16 cellular contexts compared by ENCODE assay signal in genomic region chr14:69690042-69690441, GRCh38.
A peak's percentile ranks its signal among the peaks of the same experiment; 100 is the strongest.
DNase-seq lines count a peak whose midpoint lies in the region; ATAC-seq and TF ChIP-seq lines count a peak whose summit lies in the region.
"Had no signal": no experiment of that assay in that cellular context is flagged by ENCODE, and none has a peak within 500 bp of the region (broad histone marks: within the 10 kb centered on the region; RNA-seq: fewer than 3 reads in every experiment).

No MANE protein-coding gene starts in this region.

- ATAC-seq in natural killer cell, result no peak
- no peak for ATAC-seq in natural killer cell treated with Interleukin-12 subunit alpha and Interleukin-12 subunit beta and Interleukin-15 and Interleukin-18, amount 100 ng/mL, for 72 hours
- ATAC-seq in GM21528 (IDR thresholded peaks at IDR 0.05; ENCODE audit: low FRiP score, unreplicated experiment), result no peak
- ATAC-seq: Right ventricle myocardium inferior had no signal

- POLR2A ChIA-PET in activated CD4-positive, alpha-beta T cell treated with anti-CD3 and anti-CD28 coated beads, Interleukin-2, amount 10 ng/mL, durations not matched to agents 7 days and 5 days (lab: Charles Lee), result no interaction called here

- no peaks in the 10 kb centered on the region for H3K27me3 ChIP-seq in neural progenitor cell

- DNase-seq in activated CD4-positive, alpha-beta T cell treated with anti-CD3 and anti-CD28 coated beads, Interleukin-2, amount 10 ng/mL, durations not matched to agents 24 days and 14 days, result no peak
- DNase-seq in activated CD4-positive, alpha-beta T cell treated with anti-CD3 and anti-CD28 coated beads, Interleukin-2, amount 10 ng/mL, durations not matched to agents 7 days and 5 days, result no peak
- DNase-seq in natural killer cell (no peak), neural progenitor cell (ENCODE audit: low spot score) (peak; percentile 40), medulla oblongata (ENCODE audit: extremely low spot score) (no peak), dermis blood vessel endothelial cell (no peak)
- no peak for DNase-seq in natural killer cell treated with Interleukin-12 subunit alpha and Interleukin-12 subunit beta and Interleukin-15 and Interleukin-18, amount 100 ng/mL, for 72 hours (ENCODE audit: low spot score)
- DNase-seq: Caco-2, DMS53, NCI-H1930, NCI-H2171, NCI-H446 treated with DMSO at 0.1 percent for 48 hours, NCI-H748 treated with DMSO at 0.1 percent for 48 hours had no signal

- H3K4me1 ChIP-seq in neural progenitor cell, result peaks cover 72% of the 10 kb centered on the region

- H3K36me3 ChIP-seq in neural progenitor cell, result no peaks in the 10 kb centered on the region

- H3K36me3 Mint-ChIP-seq in activated CD4-positive, alpha-beta T cell treated with anti-CD3 and anti-CD28 coated beads, Interleukin-2, amount 10 ng/mL, durations not matched to agents 24 days and 14 days (ENCODE audit: low read depth), result peaks cover 36% of the 10 kb centered on the region
- H3K36me3 Mint-ChIP-seq in activated CD4-positive, alpha-beta T cell treated with anti-CD3 and anti-CD28 coated beads, Interleukin-2, amount 10 ng/mL, durations not matched to agents 7 days and 5 days (ENCODE audit: low read depth), result peaks cover 16% of the 10 kb centered on the region
- H3K36me3 Mint-ChIP-seq in natural killer cell (no peaks in the 10 kb centered on the region), neural progenitor cell (peaks cover 2% of the 10 kb centered on the region)
- no peaks in the 10 kb centered on the region for H3K36me3 Mint-ChIP-seq in natural killer cell treated with Interleukin-12 subunit alpha and Interleukin-12 subunit beta and Interleukin-15 and Interleukin-18, amount 100 ng/mL, for 72 hours

- no peak overlapping the region for H3K4me2 ChIP-seq in neural progenitor cell

- no peak overlapping the region for H2AFZ ChIP-seq in neural progenitor cell (replicated peaks)

- no peak overlapping the region for H3K9ac ChIP-seq in neural progenitor cell

- TF ChIP-seq CTCF in natural killer cell (IDR thresholded peaks at IDR 0.05) (no peak), neural progenitor cell (IDR thresholded peaks at IDR 0.05) (no peak)

- no peaks in the 10 kb centered on the region for H3K9me3 Mint-ChIP-seq in activated CD4-positive, alpha-beta T cell treated with anti-CD3 and anti-CD28 coated beads, Interleukin-2, amount 10 ng/mL, durations not matched to agents 24 days and 14 days
- H3K9me3 Mint-ChIP-seq in activated CD4-positive, alpha-beta T cell treated with anti-CD3 and anti-CD28 coated beads, Interleukin-2, amount 10 ng/mL, durations not matched to agents 7 days and 5 days, result no peaks in the 10 kb centered on the region
- H3K9me3 Mint-ChIP-seq in natural killer cell (no peaks in the 10 kb centered on the region), neural progenitor cell (no peaks in the 10 kb centered on the region)
- no peaks in the 10 kb centered on the region for H3K9me3 Mint-ChIP-seq in natural killer cell treated with Interleukin-12 subunit alpha and Interleukin-12 subunit beta and Interleukin-15 and Interleukin-18, amount 100 ng/mL, for 72 hours

- H3F3A ChIP-seq in neural progenitor cell (ENCODE audit: low read depth), result peaks cover 40% of the 10 kb centered on the region

- H3K4me1 Mint-ChIP-seq in activated CD4-positive, alpha-beta T cell treated with anti-CD3 and anti-CD28 coated beads, Interleukin-2, amount 10 ng/mL, durations not matched to agents 24 days and 14 days, result peaks cover 63% of the 10 kb centered on the region
- peaks cover 67% of the 10 kb centered on the region for H3K4me1 Mint-ChIP-seq in activated CD4-positive, alpha-beta T cell treated with anti-CD3 and anti-CD28 coated beads, Interleukin-2, amount 10 ng/mL, durations not matched to agents 7 days and 5 days
- H3K4me1 Mint-ChIP-seq in natural killer cell (peaks cover 73 to 76% of the 10 kb centered on the region in 2 donors), neural progenitor cell (peaks cover 45% of the 10 kb centered on the region)
- peaks cover 52 to 68% of the 10 kb centered on the region in 2 donors for H3K4me1 Mint-ChIP-seq in natural killer cell treated with Interleukin-12 subunit alpha and Interleukin-12 subunit beta and Interleukin-15 and Interleukin-18, amount 100 ng/mL, for 72 hours (ENCODE audit: low read depth in 2 of 2)

- no peaks in the 10 kb centered on the region for H3K9me3 ChIP-seq in neural progenitor cell (ENCODE audit: low read depth)
- H3K9me3 ChIP-seq: Caco-2 had no signal

- no peak overlapping the region for H3K4me3 ChIP-seq in neural progenitor cell

- intact Hi-C loops in activated CD4-positive, alpha-beta T cell treated with anti-CD3 and anti-CD28 coated beads, Interleukin-2, amount 10 ng/mL, durations not matched to agents 24 days and 14 days (cut with micrococcal nuclease), result no loop called here
- intact Hi-C loops in natural killer cell (cut with micrococcal nuclease), result no loop called here

- peak overlapping the region; percentile 56 for H3K27ac ChIP-seq in neural progenitor cell

- no peak overlapping the region for H3K4me3 Mint-ChIP-seq in activated CD4-positive, alpha-beta T cell treated with anti-CD3 and anti-CD28 coated beads, Interleukin-2, amount 10 ng/mL, durations not matched to agents 24 days and 14 days
- no peak overlapping the region for H3K4me3 Mint-ChIP-seq in activated CD4-positive, alpha-beta T cell treated with anti-CD3 and anti-CD28 coated beads, Interleukin-2, amount 10 ng/mL, durations not matched to agents 7 days and 5 days
- no peak overlapping the region for H3K4me3 Mint-ChIP-seq in natural killer cell
- no peak overlapping the region for H3K4me3 Mint-ChIP-seq in natural killer cell treated with Interleukin-12 subunit alpha and Interleukin-12 subunit beta and Interleukin-15 and Interleukin-18, amount 100 ng/mL, for 72 hours
- H3K4me3 Mint-ChIP-seq in neural progenitor cell, result no peak overlapping the region
- H3K4me3 Mint-ChIP-seq: CD14-positive monocyte had no signal

- no peaks in the 10 kb centered on the region for H3K79me2 ChIP-seq in neural progenitor cell (ENCODE audit: low read depth)

- H3K27me3 Mint-ChIP-seq in activated CD4-positive, alpha-beta T cell treated with anti-CD3 and anti-CD28 coated beads, Interleukin-2, amount 10 ng/mL, durations not matched to agents 24 days and 14 days, result no peaks in the 10 kb centered on the region
- no peaks in the 10 kb centered on the region for H3K27me3 Mint-ChIP-seq in activated CD4-positive, alpha-beta T cell treated with anti-CD3 and anti-CD28 coated beads, Interleukin-2, amount 10 ng/mL, durations not matched to agents 7 days and 5 days
- H3K27me3 Mint-ChIP-seq in natural killer cell (ENCODE audit: low read depth in 2 of 2) (no peaks in the 10 kb centered on the region), neural progenitor cell (ENCODE audit: insufficient read depth, low read depth) (peaks cover 6% of the 10 kb centered on the region)
- H3K27me3 Mint-ChIP-seq in natural killer cell treated with Interleukin-12 subunit alpha and Interleukin-12 subunit beta and Interleukin-15 and Interleukin-18, amount 100 ng/mL, for 72 hours, result no peaks in the 10 kb centered on the region

- H3K27ac Mint-ChIP-seq in activated CD4-positive, alpha-beta T cell treated with anti-CD3 and anti-CD28 coated beads, Interleukin-2, amount 10 ng/mL, durations not matched to agents 24 days and 14 days, result peak overlapping the region; percentile 46
- no peak overlapping the region for H3K27ac Mint-ChIP-seq in activated CD4-positive, alpha-beta T cell treated with anti-CD3 and anti-CD28 coated beads, Interleukin-2, amount 10 ng/mL, durations not matched to agents 7 days and 5 days
- H3K27ac Mint-ChIP-seq in natural killer cell (peak overlapping the region; percentile 47 to 80), neural progenitor cell (no peak overlapping the region)
- no peak overlapping the region for H3K27ac Mint-ChIP-seq in natural killer cell treated with Interleukin-12 subunit alpha and Interleukin-12 subunit beta and Interleukin-15 and Interleukin-18, amount 100 ng/mL, for 72 hours

- no peaks in the 10 kb centered on the region for H4K20me1 ChIP-seq in neural progenitor cell (ENCODE audit: low read depth)

- CTCF ChIA-PET in activated CD4-positive, alpha-beta T cell treated with anti-CD3 and anti-CD28 coated beads, Interleukin-2, amount 10 ng/mL, durations not matched to agents 7 days and 5 days (lab: Charles Lee), result interaction anchor here (1.0 to 1.1 kb wide), 2 partner anchors 14 to 37 kb away, joined by 3 read pairs; no protein-coding TSS in a partner anchor

Comparison
In these comparisons a context has a peak if more than half of its experiments do, and no peak if none do; other contexts are left out.
1. H3K27ac Mint-ChIP-seq: peak in activated CD4-positive, alpha-beta T cell treated with anti-CD3 and anti-CD28 coated beads, Interleukin-2, amount 10 ng/mL, durations not matched to agents 24 days and 14 days (single experiment) and natural killer cell (2 of 2); none in activated CD4-positive, alpha-beta T cell treated with anti-CD3 and anti-CD28 coated beads, Interleukin-2, amount 10 ng/mL, durations not matched to agents 7 days and 5 days (single experiment), natural killer cell treated with Interleukin-12 subunit alpha and Interleukin-12 subunit beta and Interleukin-15 and Interleukin-18, amount 100 ng/mL, for 72 hours (0 of 2) and neural progenitor cell (single experiment).